ENCODE assay signal across 22 cellular contexts in genomic region chr6:9007062-9007461, GRCh38.
"Had no signal": no experiment of that assay in that cellular context is flagged by ENCODE, and none has a peak within 500 bp of the region (broad histone marks: within the 10 kb centered on the region; RNA-seq: fewer than 3 reads in every experiment).

No MANE protein-coding gene starts in this region.

- H3K4me3 ChIP-seq: heart left ventricle, left lung, lower lobe of right lung, mucosa of descending colon, ovary, right atrium auricular region, right lobe of liver, smooth muscle cell, suprapubic skin, thoracic aorta, tibial artery, upper lobe of right lung had no signal

- DNase-seq: heart left ventricle; islet precursor cell; left colon; left lung; lower lobe of right lung; mammary epithelial cell; mesenchymal stem cell; midbrain; mucosa of descending colon; naive thymus-derived CD4-positive, alpha-beta T cell; ovary; right lobe of liver; stimulated activated CD4-positive, alpha-beta T cell treated with anti-CD3 and anti-CD28 coated beads, Interleukin-1b, Interleukin-23, amount 100 ng/mL, for 48 hours; stimulated activated CD4-positive, alpha-beta T cell treated with anti-CD3 and anti-CD28 coated beads, Interleukin-4, amount 100 ng/mL, for 1 hour; stimulated activated naive B cell treated with anti-CD40 and anti-IgM and Interleukin-4, amounts not matched to agents 10 μg/mL and 1 μg/mL and 100 μg/mL, for 72 hours; tibial artery; upper lobe of right lung had no signal

- H3K36me3 ChIP-seq: heart left ventricle, left lung, lower lobe of right lung, ovary, right atrium auricular region, right lobe of liver, suprapubic skin, thoracic aorta, tibial artery, upper lobe of right lung had no signal

- H3K9me3 ChIP-seq: heart left ventricle, left lung, lower lobe of right lung, mucosa of descending colon, ovary, right atrium auricular region, right lobe of liver, suprapubic skin, thoracic aorta, tibial artery, upper lobe of right lung had no signal

- H3K4me1 ChIP-seq: heart left ventricle, left lung, lower lobe of right lung, right atrium auricular region, right lobe of liver, suprapubic skin, tibial artery, upper lobe of right lung had no signal

- ATAC-seq: heart left ventricle; left colon; left lung; lower lobe of right lung; mucosa of descending colon; naive thymus-derived CD4-positive, alpha-beta T cell; natural killer cell treated with Interleukin-12 subunit alpha and Interleukin-12 subunit beta and Interleukin-15 and Interleukin-18, amount 100 ng/mL, for 72 hours; right lobe of liver; stimulated activated naive B cell treated with anti-CD40 and anti-IgM and Interleukin-4, amounts not matched to agents 10 μg/mL and 1 μg/mL and 100 μg/mL, for 72 hours; upper lobe of right lung had no signal

- H3K27ac ChIP-seq: heart left ventricle, left lung, lower lobe of right lung, ovary, right atrium auricular region, right lobe of liver, suprapubic skin, thoracic aorta, tibial artery, upper lobe of right lung had no signal
